ENCODE assay signal across 34 cellular contexts in the genomic region with DNA sequence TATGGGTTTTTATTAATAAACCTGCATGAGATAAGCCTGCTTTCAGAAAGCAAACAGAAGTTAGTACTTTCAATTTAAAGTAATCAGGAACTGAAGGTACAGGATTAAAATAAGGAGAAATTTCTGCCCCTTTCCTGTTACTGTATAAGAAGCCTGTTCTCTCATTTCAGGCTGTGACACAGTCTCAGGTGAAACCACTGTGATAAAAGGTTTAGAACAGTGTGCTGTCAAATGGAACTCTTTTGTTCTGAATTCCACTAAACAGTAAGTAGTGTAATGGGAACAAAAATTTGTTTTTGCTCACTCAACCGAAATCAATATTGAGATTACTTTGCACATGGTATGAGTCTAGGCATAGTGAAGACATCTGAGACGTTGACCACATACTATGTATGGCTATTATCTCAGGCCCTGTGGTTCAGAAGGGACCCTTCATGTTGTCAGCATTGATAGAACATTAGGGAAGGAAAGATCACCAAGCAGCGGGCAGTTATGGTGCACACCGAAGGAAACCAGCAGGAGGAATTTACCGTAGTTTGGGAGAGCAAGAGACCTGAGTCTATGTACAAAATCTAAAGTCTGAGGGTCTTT. TPM values are rescaled to one million over a fixed set of nuclear protein-coding genes. Genes with fewer than 3 reads are reported as not detected.
"Had no signal": no experiment of that assay in that cellular context is flagged by ENCODE, and none has a peak within 500 bp of the region (broad histone marks: within the 10 kb centered on the region; RNA-seq: fewer than 3 reads in every experiment).

No MANE protein-coding gene starts in this region.

- ATAC-seq: activated CD8-positive, alpha-beta T cell treated with anti-CD3 and anti-CD28 coated beads for 36 hours; activated T-helper 17 cell treated with anti-CD3 and anti-CD28 coated beads, Interleukin-2, amount 50 U/mL, for 72 hours; Panc1 had no signal

- H3K9me3 Mint-ChIP-seq: activated B cell treated with CpG ODN at 0.5 μM for 24 hours; activated CD8-positive, alpha-beta T cell treated with anti-CD3 and anti-CD28 coated beads for 36 hours; activated naive CD8-positive, alpha-beta T cell treated with anti-CD3 and anti-CD28 coated beads for 36 hours; activated T-cell treated with anti-CD3 and anti-CD28 coated beads, Interleukin-2, amount 50 U/mL, for 72 hours; activated T-helper 17 cell treated with anti-CD3 and anti-CD28 coated beads, Interleukin-2, amount 50 U/mL, for 72 hours; T-helper 1 cell treated with Interleukin-12 subunit alpha and Interleukin-12 subunit beta and Interleukin-4 antibody, amounts not matched to agents 30 μg/mL and 1 μg/mL, for 36 hours; T-helper 2 cell treated with Interferon-gamma antibody and Interleukin-4, amounts not matched to agents 5 μg/mL and 100 μg/mL, for 36 hours had no signal

- H3K9me2 ChIP-seq: SK-N-SH had no signal

- H3K4me1 Mint-ChIP-seq: activated naive CD8-positive, alpha-beta T cell treated with anti-CD3 and anti-CD28 coated beads for 36 hours; activated T-helper 17 cell treated with anti-CD3 and anti-CD28 coated beads, Interleukin-2, amount 50 U/mL, for 72 hours had no signal

- FAIRE-seq: colon had no signal

- H3K4me2 ChIP-seq: SK-N-SH had no signal

- DNase-seq: activated B cell treated with CpG ODN at 0.5 μM for 24 hours; activated CD4-positive, alpha-beta T cell treated with anti-CD3 and anti-CD28 coated beads for 4 hours; activated CD4-positive, CD25-positive, alpha-beta regulatory T cell treated with anti-CD3 and anti-CD28 coated beads, Interleukin-2, amount 50 U/mL, for 72 hours; activated CD8-positive, alpha-beta T cell treated with anti-CD3 and anti-CD28 coated beads for 36 hours; activated effector memory CD4-positive, alpha-beta T cell treated with anti-CD3 and anti-CD28 coated beads, Interleukin-2, amount 50 U/mL, for 16 hours; activated naive CD4-positive, alpha-beta T cell; activated naive CD4-positive, alpha-beta T cell treated with anti-CD3 and anti-CD28 coated beads, Interleukin-2, amount 50 U/mL, for 16 hours; activated naive CD8-positive, alpha-beta T cell treated with anti-CD3 and anti-CD28 coated beads for 36 hours; activated T-cell treated with anti-CD3 and anti-CD28 coated beads, Interleukin-2, amount 50 U/mL, for 1 hour; activated T-cell treated with anti-CD3 and anti-CD28 coated beads, Interleukin-2, amount 50 U/mL, for 72 hours; amniotic stem cell; aorta; brain microvascular endothelial cell; central memory CD4-positive, alpha-beta T cell; NCI-H1092 treated with DMSO at 0.1 percent for 48 hours; NCI-H1417 treated with DMSO at 0.1 percent for 48 hours; NCI-H187 treated with DMSO at 0.1 percent for 48 hours; NCI-H2081; NCI-H2171 treated with DMSO at 0.1 percent for 48 hours; NCI-H2227 treated with DMSO at 0.1 percent for 48 hours; NCI-H446; NCI-H510A treated with DMSO at 0.1 percent for 48 hours; NCI-H748 treated with DMSO at 0.1 percent for 48 hours; SHP77; SK-N-SH had no signal

- H3K36me3 ChIP-seq: brain microvascular endothelial cell, SJSA1 had no signal

- H3K9ac ChIP-seq: SK-N-SH had no signal

- H3K27ac Mint-ChIP-seq: activated B cell treated with CpG ODN at 0.5 μM for 24 hours; activated CD8-positive, alpha-beta T cell treated with anti-CD3 and anti-CD28 coated beads for 36 hours; activated naive CD8-positive, alpha-beta T cell treated with anti-CD3 and anti-CD28 coated beads for 36 hours; activated T-cell treated with anti-CD3 and anti-CD28 coated beads, Interleukin-2, amount 50 U/mL, for 72 hours; activated T-helper 17 cell treated with anti-CD3 and anti-CD28 coated beads, Interleukin-2, amount 50 U/mL, for 72 hours; T-helper 1 cell treated with Interleukin-12 subunit alpha and Interleukin-12 subunit beta and Interleukin-4 antibody, amounts not matched to agents 30 μg/mL and 1 μg/mL, for 36 hours; T-helper 2 cell treated with Interferon-gamma antibody and Interleukin-4, amounts not matched to agents 5 μg/mL and 100 μg/mL, for 36 hours had no signal

- H3K27ac ChIP-seq: brain microvascular endothelial cell, SJSA1 had no signal

- H3K4me1 ChIP-seq: SJSA1 had no signal

- H3K4me3 Mint-ChIP-seq: activated B cell treated with CpG ODN at 0.5 μM for 24 hours; activated CD8-positive, alpha-beta T cell treated with anti-CD3 and anti-CD28 coated beads for 36 hours; activated naive CD8-positive, alpha-beta T cell treated with anti-CD3 and anti-CD28 coated beads for 36 hours; activated T-cell treated with anti-CD3 and anti-CD28 coated beads, Interleukin-2, amount 50 U/mL, for 72 hours; activated T-helper 17 cell treated with anti-CD3 and anti-CD28 coated beads, Interleukin-2, amount 50 U/mL, for 72 hours; T-helper 1 cell treated with Interleukin-12 subunit alpha and Interleukin-12 subunit beta and Interleukin-4 antibody, amounts not matched to agents 30 μg/mL and 1 μg/mL, for 36 hours; T-helper 2 cell treated with Interferon-gamma antibody and Interleukin-4, amounts not matched to agents 5 μg/mL and 100 μg/mL, for 36 hours had no signal

- H3K36me3 Mint-ChIP-seq: activated naive CD8-positive, alpha-beta T cell treated with anti-CD3 and anti-CD28 coated beads for 36 hours had no signal

- H3K4me3 ChIP-seq: SJSA1 had no signal

- H3K9me3 ChIP-seq: SJSA1, SK-N-SH had no signal

RNA-seq across cellular contexts. Expression of a gene that starts 14.9 kb away (rescaled TPM):
- total RNA-seq: activated B cell treated with CpG ODN at 0.5 μM for 24 hours; activated CD8-positive, alpha-beta memory T cell treated with anti-CD3 and anti-CD28 coated beads for 36 hours; activated CD8-positive, alpha-beta T cell treated with anti-CD3 and anti-CD28 coated beads for 36 hours; activated naive CD8-positive, alpha-beta T cell treated with anti-CD3 and anti-CD28 coated beads for 36 hours; activated T-cell treated with anti-CD3 and anti-CD28 coated beads, Interleukin-2, amount 50 U/mL, for 72 hours; activated T-helper 17 cell treated with anti-CD3 and anti-CD28 coated beads, Interleukin-2, amount 50 U/mL, for 72 hours; aorta; LHCN-M2; RPMI7951; SJSA1 had no signal
- polyA plus RNA-seq: SK-N-SH had no signal
